In the genomic region with DNA sequence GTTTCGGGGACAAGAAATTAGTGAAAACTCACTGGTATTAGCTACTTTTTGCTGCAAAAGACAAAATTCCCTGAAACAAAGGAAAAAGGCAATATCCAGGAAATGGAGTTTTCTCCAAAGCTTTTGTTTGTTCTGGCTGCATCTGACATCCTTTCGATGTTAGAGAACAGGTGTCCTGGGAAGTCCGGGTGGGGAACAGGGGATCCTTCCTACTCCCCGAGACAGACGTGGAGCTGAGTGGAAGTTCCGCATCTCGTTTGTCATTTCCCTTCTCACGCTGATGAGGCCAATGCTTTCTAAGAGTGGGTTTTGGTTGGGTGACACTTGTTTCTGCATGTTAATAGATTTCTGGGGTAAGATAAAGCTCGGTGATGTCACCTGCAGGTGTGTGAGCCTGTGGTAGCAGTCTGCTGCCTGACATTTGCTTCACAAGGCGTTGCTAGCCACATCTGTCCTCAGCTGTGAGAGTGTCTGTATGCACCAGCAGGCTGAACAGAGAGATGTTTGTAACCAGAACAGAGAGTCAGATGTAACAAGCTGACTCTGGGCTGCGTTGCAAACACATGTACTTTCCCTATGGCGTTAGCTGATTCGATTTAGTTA, we compare ENCODE assay signal across 9 cellular contexts.
DNase-seq lines count a peak whose midpoint lies in the region; ATAC-seq, FAIRE-seq and TF ChIP-seq lines count a peak whose summit lies in the region.
"Had no signal": no experiment of that assay in that cellular context is flagged by ENCODE, and none has a peak within 500 bp of the region (broad histone marks: within the 10 kb centered on the region; RNA-seq: fewer than 3 reads in every experiment).

No MANE protein-coding gene starts in this region.

- H3K4me3 ChIP-seq in right lobe of liver = no peak overlapping the region
- no peak overlapping the region for H3K4me3 ChIP-seq in HepG2 (replicated peaks in 1 of 3; ENCODE audit: insufficient read depth in 1 of 3, low read depth in 2 of 3, low read length in 3 of 3)
- no peak overlapping the region for H3K4me3 ChIP-seq in WERI-Rb-1 (ENCODE audit: low read depth, low read length)

- TF ChIP-seq POLR2A in right lobe of liver (IDR thresholded peaks at IDR 0.05) = no peak
- TF ChIP-seq POLR2A in HepG2 (IDR thresholded peaks at IDR 0.05; ENCODE audit: insufficient read depth in 1 of 2, low read depth in 2 of 2, low read length in 2 of 2) = no peak

- no peaks in the 10 kb centered on the region for H4K20me1 ChIP-seq in HepG2 (ENCODE audit: insufficient read depth, low read length)

- BruUV-seq in HepG2 (replicated peaks; lab: Mats Ljungman, UMichigan) = no TSS peak

- H2AFZ ChIP-seq in HepG2 (ENCODE audit: low read length) = no peak overlapping the region

- no peak for TF ChIP-seq RAD21 in HepG2 (CRISPR knock-in tag; IDR thresholded peaks at IDR 0.05)

- H3K36me3 ChIP-seq in right lobe of liver = no peaks in the 10 kb centered on the region
- no peaks in the 10 kb centered on the region for H3K36me3 ChIP-seq in HepG2 (replicated peaks in 1 of 2; ENCODE audit: control insufficient read depth in 1 of 2, insufficient read depth in 2 of 2, low read length in 2 of 2)
- no peaks in the 10 kb centered on the region for H3K36me3 ChIP-seq in WERI-Rb-1

- H3K79me2 ChIP-seq in HepG2 (ENCODE audit: insufficient read depth, low read length) = no peaks in the 10 kb centered on the region

- in situ Hi-C loops in HepG2 (cut with HindIII; ENCODE audit: extremely low pct_ligation_motif_present, low pct_unique_long_range_greater_than_20kb) = no loop called here

- no peak overlapping the region for H3K4me2 ChIP-seq in HepG2 (ENCODE audit: low read depth, low read length)

- no peak for TF ChIP-seq CTCF in right lobe of liver (IDR thresholded peaks at IDR 0.05)
- TF ChIP-seq CTCF in HepG2 (CRISPR knock-in tag; IDR thresholded peaks at IDR 0.05) = no peak
- no peak for TF ChIP-seq CTCF in WERI-Rb-1 (IDR thresholded peaks at IDR 0.05; ENCODE audit: low read depth, low read length)

- H3K27me3 ChIP-seq in right lobe of liver = no peaks in the 10 kb centered on the region
- peaks cover 7 to 45% of the 10 kb centered on the region in 2 experiments for H3K27me3 ChIP-seq in HepG2 (ENCODE audit: control insufficient read depth in 1 of 2, insufficient read depth in 2 of 2, low read length in 2 of 2)
- H3K27me3 ChIP-seq in WERI-Rb-1 (ENCODE audit: insufficient read depth, low read depth, severe bottlenecking) = peaks cover 94% of the 10 kb centered on the region

- H3K4me1 ChIP-seq in right lobe of liver = no peaks in the 10 kb centered on the region
- H3K4me1 ChIP-seq in HepG2 (ENCODE audit: insufficient read depth, low read length) = peaks cover 14% of the 10 kb centered on the region

- peak; percentile 22 to 59 (median 44) for ATAC-seq in right lobe of liver
- no peak for ATAC-seq in HepG2
- ATAC-seq in HG03521 (IDR thresholded peaks at IDR 0.05; ENCODE audit: unreplicated experiment) = peak; percentile 86

- TF ChIP-seq EP300 in HepG2 (IDR thresholded peaks at IDR 0.05; ENCODE audit: low read depth in 2 of 2, low read length in 2 of 2) = no peak
- TF ChIP-seq EP300 in HepG2 (CRISPR knock-in tag; IDR thresholded peaks at IDR 0.05; ENCODE audit: borderline replicate concordance) = no peak

- POLR2A ChIA-PET in HepG2 (lab: Yijun Ruan, JAX) = no interaction called here

- FAIRE-seq in HepG2 (lab: Jason Lieb, UNC) = no peak
- FAIRE-seq in RCC 7860 (lab: Jason Lieb, UNC) = no peak

- H3K9me3 ChIP-seq in right lobe of liver (no peaks in the 10 kb centered on the region), HepG2 (ENCODE audit: low read length) (no peaks in the 10 kb centered on the region), WERI-Rb-1 (ENCODE audit: severe bottlenecking) (no peaks in the 10 kb centered on the region)

- CTCF ChIA-PET in HepG2 (lab: Yijun Ruan, JAX; ENCODE audit: low intra/inter-chr PET ratio, low total read pairs) = no interaction called here

- no peak overlapping the region for H3K9ac ChIP-seq in HepG2 (ENCODE audit: insufficient read depth, low read depth, low read length)

- intact Hi-C loops in right lobe of liver (cut with DNase I) = no loop called here
- intact Hi-C loops in HepG2 (cut with micrococcal nuclease; ENCODE audit: unreplicated experiment) = no loop called here

- H3K27ac ChIP-seq in right lobe of liver = no peak overlapping the region
- H3K27ac ChIP-seq in HepG2 (ENCODE audit: extremely low read length, insufficient read depth, low read length) = no peak overlapping the region
- no peak overlapping the region for H3K27ac ChIP-seq in WERI-Rb-1
- H3K27ac ChIP-seq: VCaP had no signal

- WGBS in right lobe of liver (ENCODE audit: insufficient coverage, low coverage, low lambda C conversion rate, missing lambda C conversion rate) = 35% methylated on average over 9 of the region's 13 CpGs
- WGBS in HepG2 (ENCODE audit: low lambda C conversion rate) = 21% methylated on average over 13 of the region's 13 CpGs

- DNase-seq in right lobe of liver (no peak), HepG2 (ENCODE audit: low spot score) (no peak), mesenteric fat pad (ENCODE audit: low spot score) (peak; percentile 24), WERI-Rb-1 (no peak), GM03348 (ENCODE audit: low spot score) (no peak), RCC 7860 (ENCODE audit: low spot score) (no peak)
- peak; percentile 33 for DNase-seq in activated CD8-positive, alpha-beta memory T cell treated with anti-CD3 and anti-CD28 coated beads, Interleukin-2, amount 50 U/mL, for 24 hours (ENCODE audit: extremely low read depth)

TF ChIP-seq in HepG2, 621 proteins besides CTCF, POLR2A, EP300 and RAD21 (continues in another document):
- TF ChIP-seq SIX1 (CRISPR knock-in tag; IDR thresholded peaks at IDR 0.05; ENCODE audit: borderline replicate concordance) (no peak), RFX1 (IDR thresholded peaks at IDR 0.05) (no peak)
- TF ChIP-seq, protein P1, sequence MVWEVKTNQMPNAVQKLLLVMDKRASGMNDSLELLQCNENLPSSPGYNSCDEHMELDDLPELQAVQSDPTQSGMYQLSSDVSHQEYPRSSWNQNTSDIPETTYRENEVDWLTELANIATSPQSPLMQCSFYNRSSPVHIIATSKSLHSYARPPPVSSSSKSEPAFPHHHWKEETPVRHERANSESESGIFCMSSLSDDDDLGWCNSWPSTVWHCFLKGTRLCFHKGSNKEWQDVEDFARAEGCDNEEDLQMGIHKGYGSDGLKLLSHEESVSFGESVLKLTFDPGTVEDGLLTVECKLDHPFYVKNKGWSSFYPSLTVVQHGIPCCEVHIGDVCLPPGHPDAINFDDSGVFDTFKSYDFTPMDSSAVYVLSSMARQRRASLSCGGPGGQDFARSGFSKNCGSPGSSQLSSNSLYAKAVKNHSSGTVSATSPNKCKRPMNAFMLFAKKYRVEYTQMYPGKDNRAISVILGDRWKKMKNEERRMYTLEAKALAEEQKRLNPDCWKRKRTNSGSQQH (CRISPR knock-in tag; IDR thresholded peaks at IDR 0.05; ENCODE audit: low read depth) = no peak
- TF ChIP-seq, protein P2, sequence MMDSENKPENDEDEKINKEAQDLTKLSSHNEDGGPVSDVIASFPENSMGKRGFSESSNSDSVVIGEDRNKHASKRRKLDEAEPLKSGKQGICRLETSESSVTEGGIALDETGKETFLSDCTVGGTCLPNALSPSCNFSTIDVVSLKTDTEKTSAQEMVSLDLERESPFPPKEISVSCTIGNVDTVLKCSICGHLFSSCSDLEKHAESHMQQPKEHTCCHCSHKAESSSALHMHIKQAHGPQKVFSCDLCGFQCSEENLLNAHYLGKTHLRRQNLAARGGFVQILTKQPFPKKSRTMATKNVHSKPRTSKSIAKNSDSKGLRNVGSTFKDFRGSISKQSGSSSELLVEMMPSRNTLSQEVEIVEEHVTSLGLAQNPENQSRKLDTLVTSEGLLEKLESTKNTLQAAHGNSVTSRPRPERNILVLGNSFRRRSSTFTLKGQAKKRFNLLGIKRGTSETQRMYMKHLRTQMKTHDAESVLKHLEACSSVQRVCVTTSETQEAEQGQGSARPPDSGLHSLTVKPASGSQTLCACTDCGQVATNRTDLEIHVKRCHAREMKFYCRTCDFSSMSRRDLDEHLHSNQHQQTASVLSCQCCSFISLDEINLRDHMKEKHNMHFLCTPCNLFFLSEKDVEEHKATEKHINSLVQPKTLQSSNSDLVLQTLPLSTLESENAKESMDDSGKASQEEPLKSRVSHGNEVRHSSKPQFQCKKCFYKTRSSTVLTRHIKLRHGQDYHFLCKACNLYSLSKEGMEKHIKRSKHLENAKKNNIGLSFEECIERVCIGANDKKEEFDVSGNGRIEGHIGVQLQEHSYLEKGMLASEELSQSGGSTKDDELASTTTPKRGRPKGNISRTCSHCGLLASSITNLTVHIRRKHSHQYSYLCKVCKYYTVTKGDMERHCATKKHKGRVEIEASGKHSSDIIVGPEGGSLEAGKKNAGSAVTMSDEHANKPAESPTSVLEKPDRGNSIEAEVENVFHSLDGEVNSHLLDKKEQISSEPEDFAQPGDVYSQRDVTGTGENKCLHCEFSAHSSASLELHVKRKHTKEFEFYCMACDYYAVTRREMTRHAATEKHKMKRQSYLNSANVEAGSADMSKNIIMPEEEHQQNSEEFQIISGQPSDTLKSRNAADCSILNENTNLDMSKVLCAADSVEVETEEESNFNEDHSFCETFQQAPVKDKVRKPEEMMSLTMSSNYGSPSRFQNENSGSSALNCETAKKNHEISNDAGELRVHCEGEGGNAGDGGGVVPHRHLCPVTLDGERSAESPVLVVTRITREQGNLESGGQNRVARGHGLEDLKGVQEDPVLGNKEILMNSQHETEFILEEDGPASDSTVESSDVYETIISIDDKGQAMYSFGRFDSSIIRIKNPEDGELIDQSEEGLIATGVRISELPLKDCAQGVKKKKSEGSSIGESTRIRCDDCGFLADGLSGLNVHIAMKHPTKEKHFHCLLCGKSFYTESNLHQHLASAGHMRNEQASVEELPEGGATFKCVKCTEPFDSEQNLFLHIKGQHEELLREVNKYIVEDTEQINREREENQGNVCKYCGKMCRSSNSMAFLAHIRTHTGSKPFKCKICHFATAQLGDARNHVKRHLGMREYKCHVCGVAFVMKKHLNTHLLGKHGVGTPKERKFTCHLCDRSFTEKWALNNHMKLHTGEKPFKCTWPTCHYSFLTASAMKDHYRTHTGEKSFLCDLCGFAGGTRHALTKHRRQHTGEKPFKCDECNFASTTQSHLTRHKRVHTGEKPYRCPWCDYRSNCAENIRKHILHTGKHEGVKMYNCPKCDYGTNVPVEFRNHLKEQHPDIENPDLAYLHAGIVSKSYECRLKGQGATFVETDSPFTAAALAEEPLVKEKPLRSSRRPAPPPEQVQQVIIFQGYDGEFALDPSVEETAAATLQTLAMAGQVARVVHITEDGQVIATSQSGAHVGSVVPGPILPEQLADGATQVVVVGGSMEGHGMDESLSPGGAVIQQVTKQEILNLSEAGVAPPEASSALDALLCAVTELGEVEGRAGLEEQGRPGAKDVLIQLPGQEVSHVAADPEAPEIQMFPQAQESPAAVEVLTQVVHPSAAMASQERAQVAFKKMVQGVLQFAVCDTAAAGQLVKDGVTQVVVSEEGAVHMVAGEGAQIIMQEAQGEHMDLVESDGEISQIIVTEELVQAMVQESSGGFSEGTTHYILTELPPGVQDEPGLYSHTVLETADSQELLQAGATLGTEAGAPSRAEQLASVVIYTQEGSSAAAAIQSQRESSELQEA (CRISPR knock-in tag; IDR thresholded peaks at IDR 0.05; ENCODE audit: not compliant biosample characterization) = no peak

Comparison
In these comparisons a context has a peak if more than half of its experiments do, and no peak if none do; other contexts are left out.
1. DNase-seq: peak in activated CD8-positive, alpha-beta memory T cell treated with anti-CD3 and anti-CD28 coated beads, Interleukin-2, amount 50 U/mL, for 24 hours (single experiment) and mesenteric fat pad (single experiment); none in right lobe of liver (0 of 3), HepG2 (single experiment), WERI-Rb-1 (single experiment), GM03348 (single experiment) and RCC 7860 (single experiment).